In the genomic region with DNA sequence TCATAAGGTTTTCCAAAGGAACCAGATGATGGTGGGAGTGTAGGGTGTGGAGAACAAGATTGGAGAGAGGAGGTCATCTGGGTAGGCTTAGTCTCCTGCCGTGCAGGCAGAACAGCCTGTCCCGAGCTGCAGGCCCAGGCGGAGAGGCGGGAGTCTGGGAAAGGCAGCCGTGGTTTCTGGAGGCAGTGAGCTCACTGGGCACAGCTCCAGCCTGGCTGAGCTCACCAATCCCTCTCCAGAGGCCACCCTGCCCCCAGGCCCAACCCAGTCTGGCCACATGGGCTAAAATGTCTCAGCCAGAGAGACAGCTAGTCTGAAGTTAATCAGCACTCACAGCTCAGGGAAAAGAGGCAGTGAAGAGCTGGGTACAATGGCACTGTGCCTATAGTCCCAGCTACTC, we compare ENCODE assay signal across 8 cellular contexts. TPM values are rescaled to one million over a fixed set of nuclear protein-coding genes. Genes with fewer than 3 reads are reported as not detected.
DNase-seq lines count a peak whose midpoint lies in the region; ATAC-seq and TF ChIP-seq lines count a peak whose summit lies in the region.

No MANE protein-coding gene starts in this region.

- WGBS in transverse colon (ENCODE audit: low coverage in 1 of 2), 2 donors = 21 to 28% methylated on average over 4 to 5 of the region's 5 CpGs

- no peak overlapping the region for H3K4me3 ChIP-seq in choroid plexus epithelial cell (ENCODE audit: low read depth, low read length)
- H3K4me3 ChIP-seq in lower lobe of right lung = no peak overlapping the region
- H3K4me3 ChIP-seq in transverse colon = no peak overlapping the region

- peak overlapping the region; percentile 73 for H3K27ac ChIP-seq in lower lobe of right lung
- H3K27ac ChIP-seq in transverse colon = peak overlapping the region; percentile 79 to 83 (median 82)

- peaks cover 21% of the 10 kb centered on the region for H3K36me3 Mint-ChIP-seq in activated T-helper 2 cell treated with anti-CD3 and anti-CD28 coated beads, Interferon-gamma antibody, Interleukin-2, Interleukin-4, amounts not matched to agents 10 μg/mL and 5 μg/mL and 100 μg/mL, durations not matched to agents 14 hours and 24 hours and 36 hours (ENCODE audit: low read depth)

- DNase-seq in M059J (ENCODE audit: low read depth) (peak; percentile 97), choroid plexus epithelial cell (ENCODE audit: low read depth) (peak; percentile 98), lower lobe of right lung (peak; percentile 85), transverse colon (peak; percentile 80), NCI-H524 treated with DMSO at 0.1 percent for 48 hours (lab: John Stamatoyannopoulos, UW) (no peak), activated T-cell treated with anti-CD3 and anti-CD28 coated beads for 4 hours (no peak)
- no peak for DNase-seq in effector CD4-positive, alpha-beta T cell
- DNase-seq in activated T-helper 2 cell treated with anti-CD3 and anti-CD28 coated beads, Interferon-gamma antibody, Interleukin-2, Interleukin-4, amounts not matched to agents 10 μg/mL and 5 μg/mL and 100 μg/mL, durations not matched to agents 14 hours and 24 hours and 36 hours (ENCODE audit: low spot score) = no peak

- H3K4me3 Mint-ChIP-seq in activated T-helper 2 cell treated with anti-CD3 and anti-CD28 coated beads, Interferon-gamma antibody, Interleukin-2, Interleukin-4, amounts not matched to agents 10 μg/mL and 5 μg/mL and 100 μg/mL, durations not matched to agents 14 hours and 24 hours and 36 hours (ENCODE audit: low read depth) = no peak overlapping the region

- H3K27ac Mint-ChIP-seq in activated T-helper 2 cell treated with anti-CD3 and anti-CD28 coated beads, Interferon-gamma antibody, Interleukin-2, Interleukin-4, amounts not matched to agents 10 μg/mL and 5 μg/mL and 100 μg/mL, durations not matched to agents 14 hours and 24 hours and 36 hours = no peak overlapping the region

- H3K9me3 ChIP-seq in lower lobe of right lung (no peaks in the 10 kb centered on the region), transverse colon (no peaks in the 10 kb centered on the region)

- H3K27me3 ChIP-seq in lower lobe of right lung (ENCODE audit: low read depth) (no peaks in the 10 kb centered on the region), transverse colon (no peaks in the 10 kb centered on the region)

- in situ Hi-C loops in transverse colon (cut with MboI; ENCODE audit: low pct_ligation_motif_present in 1 of 4, low pct_unique_long_range_greater_than_20kb in 1 of 4, low sequenced_read_pairs in 3 of 4) = no loop called here

- no peaks in the 10 kb centered on the region for H3K4me1 Mint-ChIP-seq in activated T-helper 2 cell treated with anti-CD3 and anti-CD28 coated beads, Interferon-gamma antibody, Interleukin-2, Interleukin-4, amounts not matched to agents 10 μg/mL and 5 μg/mL and 100 μg/mL, durations not matched to agents 14 hours and 24 hours and 36 hours (ENCODE audit: low read depth)

- intact Hi-C loops in lower lobe of right lung (cut with DNase I) (no loop called here), transverse colon (cut with DNase I; ENCODE audit: low total_unique reads) (no loop called here)
- intact Hi-C loops in activated T-helper 2 cell treated with anti-CD3 and anti-CD28 coated beads, Interferon-gamma antibody, Interleukin-2, Interleukin-4, amounts not matched to agents 10 μg/mL and 5 μg/mL and 100 μg/mL, durations not matched to agents 14 hours and 24 hours and 36 hours (cut with micrococcal nuclease) = no loop called here

- H3K4me1 ChIP-seq in lower lobe of right lung (peaks cover 13% of the 10 kb centered on the region), transverse colon (peaks cover 6 to 16% (median 7%) of the 10 kb centered on the region in 4 donors)

- peaks cover 53% of the 10 kb centered on the region for H3K36me3 ChIP-seq in lower lobe of right lung
- peaks cover 0 to 33% (median 11%) of the 10 kb centered on the region in 4 donors for H3K36me3 ChIP-seq in transverse colon

- peak; percentile 5 for TF ChIP-seq EP300 in transverse colon (IDR thresholded peaks at IDR 0.05; ENCODE audit: low read depth)

- no peaks in the 10 kb centered on the region for H3K9me3 Mint-ChIP-seq in activated T-helper 2 cell treated with anti-CD3 and anti-CD28 coated beads, Interferon-gamma antibody, Interleukin-2, Interleukin-4, amounts not matched to agents 10 μg/mL and 5 μg/mL and 100 μg/mL, durations not matched to agents 14 hours and 24 hours and 36 hours

- H3K27me3 Mint-ChIP-seq in activated T-helper 2 cell treated with anti-CD3 and anti-CD28 coated beads, Interferon-gamma antibody, Interleukin-2, Interleukin-4, amounts not matched to agents 10 μg/mL and 5 μg/mL and 100 μg/mL, durations not matched to agents 14 hours and 24 hours and 36 hours (ENCODE audit: low read depth) = no peaks in the 10 kb centered on the region

- TF ChIP-seq CTCF in choroid plexus epithelial cell (conservative IDR thresholded peaks at IDR 0.05; ENCODE audit: low read depth, low read length) (no peak), lower lobe of right lung (IDR thresholded peaks at IDR 0.05) (no peak), transverse colon (IDR thresholded peaks at IDR 0.05) (no peak)

- peak; percentile 93 to 94 for ATAC-seq in lower lobe of right lung

- no peak for TF ChIP-seq POLR2A in transverse colon (IDR thresholded peaks at IDR 0.05)

RNA-seq across cellular contexts. Expression of gene P4HA2, which starts 12.3 kb away (rescaled TPM):
- 99.6 and 133 TPM in 2 replicates for total RNA-seq in M059J (2014; rRNA removed; shearing (Covaris generic))
- 75.7 TPM for total RNA-seq in lower lobe of right lung
- 10 to 100 TPM; 22.1 to 53.5 (median 32.7) TPM for total RNA-seq in transverse colon
- 44.9 and 47.0 TPM in 2 replicates for total RNA-seq in activated T-helper 2 cell treated with anti-CD3 and anti-CD28 coated beads, Interferon-gamma antibody, Interleukin-2, Interleukin-4, amounts not matched to agents 10 μg/mL and 5 μg/mL and 100 μg/mL, durations not matched to agents 14 hours and 24 hours and 36 hours

RNA-seq across cellular contexts. Expression of gene PDLIM4, which starts 42.2 kb away (rescaled TPM):
- total RNA-seq in M059J (2014; rRNA removed; shearing (Covaris generic)) = 11.7 and 25.0 TPM in 2 replicates
- 6.7 TPM for total RNA-seq in lower lobe of right lung
- total RNA-seq in transverse colon = 10 to 100 TPM in 3 of 4 donors, 1 to 10 TPM in 1; 9.7 to 43.4 (median 19.7) TPM
- 1.2 and 2.0 TPM in 2 replicates for total RNA-seq in activated T-helper 2 cell treated with anti-CD3 and anti-CD28 coated beads, Interferon-gamma antibody, Interleukin-2, Interleukin-4, amounts not matched to agents 10 μg/mL and 5 μg/mL and 100 μg/mL, durations not matched to agents 14 hours and 24 hours and 36 hours

Comparison
In these comparisons a context has a peak if more than half of its experiments do, and no peak if none do; other contexts are left out.
1. DNase-seq: peak in M059J (single experiment), choroid plexus epithelial cell (single experiment), lower lobe of right lung (single experiment) and transverse colon (single experiment); none in NCI-H524 treated with DMSO at 0.1 percent for 48 hours (single experiment), effector CD4-positive, alpha-beta T cell (single experiment), activated T-cell treated with anti-CD3 and anti-CD28 coated beads for 4 hours (single experiment) and activated T-helper 2 cell treated with anti-CD3 and anti-CD28 coated beads, Interferon-gamma antibody, Interleukin-2, Interleukin-4, amounts not matched to agents 10 μg/mL and 5 μg/mL and 100 μg/mL, durations not matched to agents 14 hours and 24 hours and 36 hours (single experiment).